In genomic region chr1:198088360-198089071, GRCh38 we compare ENCODE assay signal across 8 cellular contexts.
DNase-seq lines count a peak whose midpoint lies in the region; ATAC-seq, FAIRE-seq and TF ChIP-seq lines count a peak whose summit lies in the region.

No MANE protein-coding gene starts in this region.

- DNase-seq in COR-L47 (lab: John Stamatoyannopoulos, UW) (peak; percentile 13), GM19239 (ENCODE audit: insufficient read length, low spot score) (peak; percentile 8), NCI-H460 (ENCODE audit: extremely low read depth, low read depth) (peak; percentile 82), breast epithelium (ENCODE audit: low spot score in 2 of 2) (no peak), activated gamma-delta T cell treated with Interleukin-2 at 50 U/mL for 16 hours (no peak)
- no peak for DNase-seq in activated CD8-positive, alpha-beta memory T cell treated with anti-CD3 and anti-CD28 coated beads, Interleukin-2, amount 50 U/mL, for 4 hours

- H3K27ac ChIP-seq in breast epithelium: no peak overlapping the region
- H3K27ac ChIP-seq in liver (ENCODE audit: low read depth in 1 of 2, low read length in 2 of 2): no peak overlapping the region

- no peak overlapping the region for H3K9ac ChIP-seq in liver (ENCODE audit: low read depth in 1 of 2, low read length in 2 of 2)

- no peaks in the 10 kb centered on the region for H3K4me1 ChIP-seq in breast epithelium
- peaks cover 0 to 13% (median 13%) of the 10 kb centered on the region in 4 donors for H3K4me1 ChIP-seq in liver (ENCODE audit: control insufficient read depth in 4 of 4, insufficient read depth in 4 of 4, low read length in 3 of 4)

- H3K4me3 ChIP-seq in breast epithelium (no peak overlapping the region), liver (ENCODE audit: low read depth in 1 of 3, low read length in 3 of 3) (no peak overlapping the region)

- whole genome bisulfite sequencing in liver: 30% methylated on average over 4 of the region's 4 CpGs

- TF ChIP-seq CTCF in breast epithelium (IDR thresholded peaks at IDR 0.05) (peak in 2 of 3 donors; percentile 31 to 39), liver (IDR thresholded peaks at IDR 0.05; ENCODE audit: low read depth, low read length, missing input control) (peak; percentile 48)

- intact Hi-C loops in breast epithelium (cut with DNase I; ENCODE audit: low total_unique reads): no loop called here

- H3K9me3 ChIP-seq in breast epithelium (no peaks in the 10 kb centered on the region), liver (ENCODE audit: control insufficient read depth in 4 of 4, low read length in 3 of 4) (no peaks in the 10 kb centered on the region)

- TF ChIP-seq RAD21 in liver (IDR thresholded peaks at IDR 0.05): peak; percentile 79

- peak; percentile 65 for FAIRE-seq in GM19239 (lab: Jason Lieb, UNC)

- no peaks in the 10 kb centered on the region for H3K36me3 ChIP-seq in breast epithelium
- H3K36me3 ChIP-seq in liver (ENCODE audit: control insufficient read depth in 4 of 4, insufficient read depth in 3 of 4, low read depth in 1 of 4, low read length in 3 of 4): no peaks in the 10 kb centered on the region

- H3K27me3 ChIP-seq in breast epithelium: no peaks in the 10 kb centered on the region
- no peaks in the 10 kb centered on the region for H3K27me3 ChIP-seq in liver (ENCODE audit: control insufficient read depth in 4 of 4, insufficient read depth in 4 of 4, low read length in 3 of 4)

- no peak for ATAC-seq in HG03342 (IDR thresholded peaks at IDR 0.05; ENCODE audit: unreplicated experiment)

- TF ChIP-seq POLR2A in breast epithelium (IDR thresholded peaks at IDR 0.05): no peak

TF ChIP-seq in liver, 16 proteins besides CTCF, POLR2A, EP300 and RAD21:
- TF ChIP-seq FOXA2 (IDR thresholded peaks at IDR 0.05) (no peak), SP1 (IDR thresholded peaks at IDR 0.05) (no peak), NR2F2 (IDR thresholded peaks at IDR 0.05) (no peak), FOXA1 (IDR thresholded peaks at IDR 0.05) (no peak), GABPA (IDR thresholded peaks at IDR 0.05 in 1 of 2, conservative IDR thresholded peaks at IDR 0.05 in 1 of 2) (no peak), RXRA (IDR thresholded peaks at IDR 0.05) (no peak), ZBTB33 (IDR thresholded peaks at IDR 0.05) (no peak), ATF3 (IDR thresholded peaks at IDR 0.05) (no peak), HNF4G (IDR thresholded peaks at IDR 0.05) (no peak), TAF1 (conservative IDR thresholded peaks at IDR 0.05) (no peak), HNF4A (conservative IDR thresholded peaks at IDR 0.05) (no peak)

Comparison
In these comparisons a context has a peak if more than half of its experiments do, and no peak if none do; other contexts are left out.
1. DNase-seq: peak in COR-L47 (single experiment), GM19239 (single experiment) and NCI-H460 (single experiment); none in breast epithelium (0 of 2), activated gamma-delta T cell treated with Interleukin-2 at 50 U/mL for 16 hours (single experiment) and activated CD8-positive, alpha-beta memory T cell treated with anti-CD3 and anti-CD28 coated beads, Interleukin-2, amount 50 U/mL, for 4 hours (single experiment).